In genomic region chr16:81707411-81708321, GRCh38 we compare ENCODE assay signal across 1 cellular context.
TF ChIP-seq lines count a peak whose summit lies in the region.

No MANE protein-coding gene starts in this region.

TF ChIP-seq in SK-N-SH treated with all-trans-retinoic acid at 6 μM for 48 hours, 23 proteins besides CTCF, POLR2A, EP300 and RAD21 (continued from another document):
- TF ChIP-seq, protein P1, sequence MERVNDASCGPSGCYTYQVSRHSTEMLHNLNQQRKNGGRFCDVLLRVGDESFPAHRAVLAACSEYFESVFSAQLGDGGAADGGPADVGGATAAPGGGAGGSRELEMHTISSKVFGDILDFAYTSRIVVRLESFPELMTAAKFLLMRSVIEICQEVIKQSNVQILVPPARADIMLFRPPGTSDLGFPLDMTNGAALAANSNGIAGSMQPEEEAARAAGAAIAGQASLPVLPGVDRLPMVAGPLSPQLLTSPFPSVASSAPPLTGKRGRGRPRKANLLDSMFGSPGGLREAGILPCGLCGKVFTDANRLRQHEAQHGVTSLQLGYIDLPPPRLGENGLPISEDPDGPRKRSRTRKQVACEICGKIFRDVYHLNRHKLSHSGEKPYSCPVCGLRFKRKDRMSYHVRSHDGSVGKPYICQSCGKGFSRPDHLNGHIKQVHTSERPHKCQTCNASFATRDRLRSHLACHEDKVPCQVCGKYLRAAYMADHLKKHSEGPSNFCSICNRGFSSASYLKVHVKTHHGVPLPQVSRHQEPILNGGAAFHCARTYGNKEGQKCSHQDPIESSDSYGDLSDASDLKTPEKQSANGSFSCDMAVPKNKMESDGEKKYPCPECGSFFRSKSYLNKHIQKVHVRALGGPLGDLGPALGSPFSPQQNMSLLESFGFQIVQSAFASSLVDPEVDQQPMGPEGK (CRISPR knock-in tag; IDR thresholded peaks at IDR 0.05; ENCODE audit: borderline replicate concordance) = no peak
- no peak for TF ChIP-seq ARNTL (CRISPR knock-in tag; IDR thresholded peaks at IDR 0.05; ENCODE audit: borderline replicate concordance, low read depth)
